In the genomic region with DNA sequence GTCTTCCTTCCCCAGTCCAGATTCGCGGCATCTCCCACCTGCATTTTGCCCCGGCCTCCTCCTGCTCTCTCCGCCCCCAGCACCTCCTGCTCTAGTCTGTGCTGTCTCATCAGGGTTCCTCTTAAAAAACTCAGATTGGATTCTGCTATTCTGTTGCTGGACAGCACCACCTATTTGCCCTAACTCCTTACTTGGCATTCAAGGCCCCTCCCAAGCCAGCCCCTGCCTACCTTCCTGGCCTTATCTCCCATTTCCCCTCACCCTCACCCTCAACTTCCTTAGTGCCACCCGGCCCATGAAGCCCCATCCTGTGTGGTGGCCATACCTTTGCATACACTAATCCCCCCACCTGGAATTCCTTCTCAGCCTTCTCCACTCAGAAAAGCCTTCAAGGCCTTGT, we compare ENCODE assay signal across 28 cellular contexts. TPM values are rescaled to one million over a fixed set of nuclear protein-coding genes. Genes with fewer than 3 reads are reported as not detected.
DNase-seq lines count a peak whose midpoint lies in the region; ATAC-seq, FAIRE-seq and TF ChIP-seq lines count a peak whose summit lies in the region.
"Had no signal": no experiment of that assay in that cellular context is flagged by ENCODE, and none has a peak within 500 bp of the region (broad histone marks: within the 10 kb centered on the region; RNA-seq: fewer than 3 reads in every experiment).

No MANE protein-coding gene starts in this region.

- H3K18ac ChIP-seq in trophoblast cell (ENCODE audit: low read length) = no peak overlapping the region

- no peaks in the 10 kb centered on the region for H3K9me2 ChIP-seq in HCT116 (ENCODE audit: insufficient read depth)

- H3K9me3 ChIP-seq in BLaER1 treated with 17β-estradiol and CSF1 and Interleukin-3, amounts not matched to agents 10 nM and 100 nM (replicated peaks in 1 of 11) = peaks cover 0 to 3% (median 0%) of the 10 kb centered on the region in 11 experiments; a peak in 2 of 22 replicates
- H3K9me3 ChIP-seq in HCT116 (ENCODE audit: control insufficient read depth in 1 of 2, insufficient read depth in 1 of 2, low read depth in 1 of 2, low read length in 2 of 2) (no peaks in the 10 kb centered on the region), trophoblast cell (ENCODE audit: insufficient read depth, low read depth, low read length) (no peaks in the 10 kb centered on the region)
- H3K9me3 ChIP-seq: colonic mucosa, MG63, neutrophil, right lobe of liver, transverse colon had no signal

- H3K36me3 ChIP-seq in BLaER1 treated with 17β-estradiol and CSF1 and Interleukin-3, amounts not matched to agents 10 nM and 100 nM = no peaks in the 10 kb centered on the region
- no peaks in the 10 kb centered on the region for H3K36me3 ChIP-seq in HCT116 (ENCODE audit: control insufficient read depth in 1 of 2, insufficient read depth in 2 of 2, low read length in 2 of 2)
- H3K36me3 ChIP-seq in trophoblast cell (ENCODE audit: control insufficient read depth in 1 of 2, insufficient read depth in 2 of 2, low read length in 2 of 2) = no peaks in the 10 kb centered on the region
- H3K36me3 ChIP-seq: colonic mucosa, MG63, neutrophil, right lobe of liver, transverse colon had no signal

- no peak overlapping the region for H2BK12ac ChIP-seq in trophoblast cell (ENCODE audit: low read length)

- H3K23ac ChIP-seq in trophoblast cell (ENCODE audit: low read length) = no peak overlapping the region

- H3K4ac ChIP-seq in trophoblast cell (ENCODE audit: low read depth, low read length) = no peak overlapping the region

- H4K20me1 ChIP-seq in BLaER1 treated with 17β-estradiol and CSF1 and Interleukin-3, amounts not matched to agents 10 nM and 100 nM = no peaks in the 10 kb centered on the region
- H4K20me1 ChIP-seq in HCT116 (ENCODE audit: insufficient read depth) = no peaks in the 10 kb centered on the region

- TF ChIP-seq POLR2A in HCT116 (IDR thresholded peaks at IDR 0.05; ENCODE audit: borderline replicate concordance, extremely low read depth, insufficient read depth, insufficient read length) = no peak

- H3K27me3 ChIP-seq in BLaER1 treated with 17β-estradiol and CSF1 and Interleukin-3, amounts not matched to agents 10 nM and 100 nM = no peaks in the 10 kb centered on the region
- peaks cover 10% of the 10 kb centered on the region; the same call in 1 of the 2 replicates for H3K27me3 ChIP-seq in HCT116 (ENCODE audit: insufficient read depth, low read length)
- H3K27me3 ChIP-seq in trophoblast cell (ENCODE audit: insufficient read depth, low read length) = no peaks in the 10 kb centered on the region
- H3K27me3 ChIP-seq: colonic mucosa, MG63, right lobe of liver, transverse colon had no signal

- WGBS in trophoblast cell (ENCODE audit: extremely low coverage, insufficient coverage, insufficient read length) = no CpG with 5 or more reads among the region's 5 CpGs

- BruUV-seq in HCT116 (replicated peaks; lab: Mats Ljungman, UMichigan) = no TSS peak

- no peak overlapping the region for H2BK5ac ChIP-seq in trophoblast cell (ENCODE audit: low read depth, low read length, poor library complexity)

- H4K12ac ChIP-seq in trophoblast cell (ENCODE audit: low read depth, low read length) = no peak overlapping the region

- FAIRE-seq in frontal cortex (lab: Jason Lieb, UNC) = no peak
- FAIRE-seq: HTR-8/SVneo had no signal

- POLR2A ChIA-PET in HCT116 (lab: Charles Lee) = no interaction called here

- ATAC-seq in HCT116 = no peak
- no peak for ATAC-seq in central memory CD8-positive, alpha-beta T cell (replicated peaks; ENCODE audit: extremely low read depth, poor library complexity, severe bottlenecking)
- ATAC-seq in stimulated activated naive CD8-positive, alpha-beta T cell treated with anti-CD3 and anti-CD28 coated beads, Interleukin-15, Interleukin-2, amounts not matched to agents 100 U/mL and 50 U/mL, for 24 hours = no peak
- ATAC-seq: right lobe of liver, Right ventricle myocardium inferior had no signal

- H2BK120ac ChIP-seq in trophoblast cell (ENCODE audit: insufficient read depth, low read length, poor library complexity) = no peak overlapping the region

- no peak overlapping the region for H4K8ac ChIP-seq in trophoblast cell (ENCODE audit: low read depth, low read length)

- H3K4me1 Mint-ChIP-seq in central memory CD8-positive, alpha-beta T cell = peaks cover 80% of the 10 kb centered on the region

- no peaks in the 10 kb centered on the region for H3K27me3 Mint-ChIP-seq in central memory CD8-positive, alpha-beta T cell
- H3K27me3 Mint-ChIP-seq: activated naive CD8-positive, alpha-beta T cell had no signal

- H3K4me1 ChIP-seq in BLaER1 treated with 17β-estradiol and CSF1 and Interleukin-3, amounts not matched to agents 10 nM and 100 nM = peaks cover 68 to 100% (median 95%) of the 10 kb centered on the region in 10 experiments
- no peaks in the 10 kb centered on the region for H3K4me1 ChIP-seq in HCT116 (ENCODE audit: control insufficient read depth in 1 of 2, insufficient read depth in 2 of 2, low read length in 2 of 2)
- peaks cover 13% of the 10 kb centered on the region in 2 experiments for H3K4me1 ChIP-seq in trophoblast cell (ENCODE audit: control insufficient read depth in 1 of 2, insufficient read depth in 2 of 2, low read length in 2 of 2)
- H3K4me1 ChIP-seq: colonic mucosa had no signal

- CTCF ChIA-PET in HCT116 (lab: Charles Lee) = no interaction called here

- H3K79me2 ChIP-seq in HCT116 (ENCODE audit: insufficient read depth, low read length) (no peaks in the 10 kb centered on the region), trophoblast cell (ENCODE audit: control insufficient read depth, insufficient read depth, low read length, poor library complexity) (no peaks in the 10 kb centered on the region)

- no peak for TF ChIP-seq RAD21 in HCT116 (IDR thresholded peaks at IDR 0.05; ENCODE audit: low read depth)

- intact Hi-C loops in HCT116 (cut with micrococcal nuclease) = no loop called here

- peak overlapping the region; percentile 4 for H3K27ac Mint-ChIP-seq in central memory CD8-positive, alpha-beta T cell (ENCODE audit: low read depth)
- H3K27ac Mint-ChIP-seq: activated naive CD8-positive, alpha-beta T cell had no signal

- H2AK5ac ChIP-seq in trophoblast cell (ENCODE audit: low read length) = no peak overlapping the region

- H3K79me1 ChIP-seq in trophoblast cell (ENCODE audit: low read length) = peaks cover 2% of the 10 kb centered on the region

- peak overlapping the region in 3 of 11 experiments; percentile 9 to 37 (median 34); a peak in 3 of 22 replicates for H3K27ac ChIP-seq in BLaER1 treated with 17β-estradiol and CSF1 and Interleukin-3, amounts not matched to agents 10 nM and 100 nM
- no peak overlapping the region for H3K27ac ChIP-seq in HCT116 (ENCODE audit: low read depth, low read length)
- H3K27ac ChIP-seq in trophoblast cell (ENCODE audit: low read depth, low read length) = no peak overlapping the region
- H3K27ac ChIP-seq: neutrophil, PC-9, right lobe of liver had no signal

- peak overlapping the region; percentile 36 to 82 (median 73) for H3K4me2 ChIP-seq in BLaER1 treated with 17β-estradiol and CSF1 and Interleukin-3, amounts not matched to agents 10 nM and 100 nM
- H3K4me2 ChIP-seq in HCT116 (ENCODE audit: low read length) (no peak overlapping the region), trophoblast cell (ENCODE audit: low read length) (no peak overlapping the region)
- H3K4me2 ChIP-seq: PC-9 had no signal

- no peak overlapping the region for H3K4me3 Mint-ChIP-seq in central memory CD8-positive, alpha-beta T cell
- H3K4me3 Mint-ChIP-seq: activated naive CD8-positive, alpha-beta T cell; immature natural killer cell had no signal

- DNase-seq in HCT116 (ENCODE audit: low read depth, low spot score) (no peak), trophoblast cell (no peak), MV-4-11 (lab: John Stamatoyannopoulos, UW) (no peak), frontal cortex (ENCODE audit: low spot score in 2 of 2) (no peak), mesenteric fat pad (ENCODE audit: low spot score) (no peak)
- no peak for DNase-seq in central memory CD8-positive, alpha-beta T cell (ENCODE audit: low spot score in 2 of 2)
- DNase-seq in stimulated activated naive CD8-positive, alpha-beta T cell treated with anti-CD3 and anti-CD28 coated beads, Interleukin-15, Interleukin-2, amounts not matched to agents 100 U/mL and 50 U/mL, for 24 hours = no peak
- DNase-seq: activated CD4-positive, alpha-beta T cell treated with anti-CD3 and anti-CD28 coated beads for 4 hours; colonic mucosa; COR-L47; DMS79; effector CD4-positive, alpha-beta T cell; GDM1; immature natural killer cell; KBM-7; NCI-H2029 treated with DMSO at 0.1 percent for 48 hours; NCI-H526 treated with DMSO at 0.1 percent for 48 hours; NK-92 treated with Interleukin-12 subunit alpha and Interleukin-12 subunit beta, amount 100 ng/mL, for 24 hours; PC-9; right lobe of liver; T-helper 9 cell; transverse colon had no signal

- no peak for TF ChIP-seq CTCF in HCT116 (IDR thresholded peaks at IDR 0.05 in 2 of 3, conservative IDR thresholded peaks at IDR 0.05 in 1 of 3; ENCODE audit: borderline replicate concordance in 1 of 3, insufficient read depth in 1 of 3, low read depth in 2 of 3, low read length in 2 of 3)

- no peak overlapping the region for H4K91ac ChIP-seq in trophoblast cell (ENCODE audit: low read depth, low read length)

- peak overlapping the region in 2 of 11 experiments; percentile 26 to 49; a peak in 2 of 22 replicates for H3K9ac ChIP-seq in BLaER1 treated with 17β-estradiol and CSF1 and Interleukin-3, amounts not matched to agents 10 nM and 100 nM
- H3K9ac ChIP-seq in HCT116 (ENCODE audit: low read length) = no peak overlapping the region
- H3K9ac ChIP-seq in trophoblast cell (ENCODE audit: low read length) = peak overlapping the region; percentile 26

- RAD21 ChIA-PET in HCT116 (lab: Charles Lee; ENCODE audit: low non-redundant PET in 1 of 2, low total read pairs in 2 of 2, uncharacterized antibody in 2 of 2, unreplicated experiment in 2 of 2) = no interaction called here

- H2AFZ ChIP-seq in HCT116 (ENCODE audit: low read depth, low read length, poor library complexity, severe bottlenecking) = no peak overlapping the region
- H2AFZ ChIP-seq in trophoblast cell (ENCODE audit: insufficient read depth, low read length, poor library complexity) = no peak overlapping the region
- H2AFZ ChIP-seq: PC-9 had no signal

- H3K4me3 ChIP-seq in BLaER1 treated with 17β-estradiol and CSF1 and Interleukin-3, amounts not matched to agents 10 nM and 100 nM = no peak overlapping the region
- H3K4me3 ChIP-seq in HCT116 (replicated peaks in 1 of 2; ENCODE audit: low read depth in 1 of 2, low read length in 2 of 2) (no peak overlapping the region), trophoblast cell (ENCODE audit: low read depth, low read length) (no peak overlapping the region)
- H3K4me3 ChIP-seq: colonic mucosa, MG63, PC-9, right lobe of liver, transverse colon had no signal

- H3K9me3 Mint-ChIP-seq in central memory CD8-positive, alpha-beta T cell = no peaks in the 10 kb centered on the region

- peaks cover 2% of the 10 kb centered on the region for H3K36me3 Mint-ChIP-seq in central memory CD8-positive, alpha-beta T cell (ENCODE audit: insufficient read depth)

- no peak overlapping the region for H3K14ac ChIP-seq in trophoblast cell (ENCODE audit: low read length)

TF ChIP-seq in HCT116, 20 proteins besides CTCF, POLR2A, EP300 and RAD21 (continues in another document):
- no peak for TF ChIP-seq TCF7L2 (IDR thresholded peaks at IDR 0.05; ENCODE audit: borderline replicate concordance, extremely low read depth, insufficient read depth, insufficient read length)

RNA-seq across cellular contexts. Expression of a gene that starts 59.9 kb away (rescaled TPM):
- total RNA-seq in HCT116 (2021; ENCODE audit: unreplicated experiment) (9.3 TPM), frontal cortex (6.9 TPM), mesenteric fat pad (11.2 TPM)
- 5.5 and 6.2 TPM in 2 replicates for polyA plus RNA-seq in HCT116 (2012)
- polyA plus RNA-seq in trophoblast cell (2013) = 1.8 and 2.4 TPM in 2 replicates

Comparison
In these comparisons a context has a peak if more than half of its experiments do, and no peak if none do; other contexts are left out.
1. H3K4me2 ChIP-seq: peak in BLaER1 treated with 17β-estradiol and CSF1 and Interleukin-3, amounts not matched to agents 10 nM and 100 nM (11 of 11); none in HCT116 (single experiment) and trophoblast cell (single experiment).